In genomic region chr10:92420554-92421275, GRCh38 we compare ENCODE assay signal across 10 cellular contexts.
DNase-seq lines count a peak whose midpoint lies in the region; ATAC-seq and TF ChIP-seq lines count a peak whose summit lies in the region.
"Had no signal": no experiment of that assay in that cellular context is flagged by ENCODE, and none has a peak within 500 bp of the region (broad histone marks: within the 10 kb centered on the region; RNA-seq: fewer than 3 reads in every experiment).

No MANE protein-coding gene starts in this region.

- H3K9me3 Mint-ChIP-seq in T-helper 1 cell treated with Interleukin-12 subunit alpha and Interleukin-12 subunit beta and Interleukin-4 antibody, amounts not matched to agents 30 μg/mL and 1 μg/mL, for 36 hours, result peaks cover 10% of the 10 kb centered on the region
- H3K9me3 Mint-ChIP-seq in activated CD4-positive, alpha-beta memory T cell treated with anti-CD3 and anti-CD28 coated beads, Interleukin-2, amount 10 ng/mL, durations not matched to agents 7 days and 5 days, result peaks cover 2% of the 10 kb centered on the region

- H3K4me2 ChIP-seq in mesenchymal stem cell (ENCODE audit: low read length, poor library complexity, severe bottlenecking), result no peak overlapping the region

- CTCF ChIA-PET in activated CD4-positive, alpha-beta memory T cell treated with anti-CD3 and anti-CD28 coated beads, Interleukin-2, amount 10 ng/mL, durations not matched to agents 7 days and 5 days (lab: Charles Lee), result interaction anchor here (0.6 to 1.2 kb wide), 4 partner anchors 9 to 239 kb away, joined by 3 to 4 read pairs (median 3); no protein-coding TSS in a partner anchor

- H3K79me1 ChIP-seq in mesenchymal stem cell (replicated peaks; ENCODE audit: low read length, poor library complexity, severe bottlenecking), result no peaks in the 10 kb centered on the region

- H4K91ac ChIP-seq in mesenchymal stem cell (ENCODE audit: low read length), result no peak overlapping the region

- H2AFZ ChIP-seq in mesenchymal stem cell (ENCODE audit: low read depth, low read length), result peak overlapping the region; percentile 72

- peaks cover 0 to 12% (median 3%) of the 10 kb centered on the region in 4 donors for H3K9me3 ChIP-seq in esophagus muscularis mucosa
- peaks cover 12% of the 10 kb centered on the region for H3K9me3 ChIP-seq in mesenchymal stem cell (ENCODE audit: control insufficient read depth, low read length)
- H3K9me3 ChIP-seq in thoracic aorta, result no peaks in the 10 kb centered on the region

- TF ChIP-seq POLR2A in esophagus muscularis mucosa (IDR thresholded peaks at IDR 0.05; ENCODE audit: low read depth), result no peak

- H3K36me3 Mint-ChIP-seq in T-helper 1 cell treated with Interleukin-12 subunit alpha and Interleukin-12 subunit beta and Interleukin-4 antibody, amounts not matched to agents 30 μg/mL and 1 μg/mL, for 36 hours (ENCODE audit: low read depth), result peaks cover 2% of the 10 kb centered on the region
- peaks cover 6% of the 10 kb centered on the region for H3K36me3 Mint-ChIP-seq in activated CD4-positive, alpha-beta memory T cell treated with anti-CD3 and anti-CD28 coated beads, Interleukin-2, amount 10 ng/mL, durations not matched to agents 7 days and 5 days (ENCODE audit: low read depth)

- no peak overlapping the region for H2BK12ac ChIP-seq in mesenchymal stem cell (ENCODE audit: low read length in 2 of 2)

- H3K4me1 ChIP-seq in esophagus muscularis mucosa (peaks cover 0 to 15% (median 8%) of the 10 kb centered on the region in 4 donors), mesenchymal stem cell (ENCODE audit: control insufficient read depth, insufficient read depth, low read depth, low read length) (no peaks in the 10 kb centered on the region), thoracic aorta (ENCODE audit: control insufficient read depth in 1 of 2, low read depth in 2 of 2) (peaks cover 0 to 11% of the 10 kb centered on the region in 2 donors)

- H3K27ac ChIP-seq in esophagus muscularis mucosa (replicated peaks in 1 of 4) (no peak overlapping the region), mesenchymal stem cell (ENCODE audit: low read length, poor library complexity, severe bottlenecking) (no peak overlapping the region), thoracic aorta (no peak overlapping the region)
- H3K27ac ChIP-seq: 22Rv1 had no signal

- no peak overlapping the region for H2BK15ac ChIP-seq in mesenchymal stem cell (ENCODE audit: low read depth, poor library complexity, severe bottlenecking)

- TF ChIP-seq EP300 in esophagus muscularis mucosa (IDR thresholded peaks at IDR 0.05), result no peak

- peak overlapping the region; percentile 33 for H3K4me3 Mint-ChIP-seq in T-helper 1 cell treated with Interleukin-12 subunit alpha and Interleukin-12 subunit beta and Interleukin-4 antibody, amounts not matched to agents 30 μg/mL and 1 μg/mL, for 36 hours
- H3K4me3 Mint-ChIP-seq in activated CD4-positive, alpha-beta memory T cell treated with anti-CD3 and anti-CD28 coated beads, Interleukin-2, amount 10 ng/mL, durations not matched to agents 7 days and 5 days, result no peak overlapping the region

- peak overlapping the region; percentile 71 for H3K9ac ChIP-seq in mesenchymal stem cell (ENCODE audit: low read length)

- no peak overlapping the region for H4K8ac ChIP-seq in mesenchymal stem cell (ENCODE audit: low read length)

- no peak overlapping the region for H3K14ac ChIP-seq in mesenchymal stem cell (ENCODE audit: low read length in 2 of 2)

- no peak overlapping the region for H2AK5ac ChIP-seq in mesenchymal stem cell (ENCODE audit: low read length, severe bottlenecking)

- peak overlapping the region; percentile 40 to 55 (median 44) for H3K4me3 ChIP-seq in esophagus muscularis mucosa
- H3K4me3 ChIP-seq in mesenchymal stem cell (ENCODE audit: insufficient read depth in 1 of 2, low read depth in 1 of 2, low read length in 2 of 2), result peak overlapping the region in 1 of 2 experiments; percentile 66
- H3K4me3 ChIP-seq in thoracic aorta, result peak overlapping the region; percentile 67

- intact Hi-C loops in esophagus muscularis mucosa (cut with DNase I), result no loop called here

- no peak overlapping the region for H3K18ac ChIP-seq in mesenchymal stem cell (ENCODE audit: low read depth in 1 of 2, low read length in 2 of 2)

- no peak for TF ChIP-seq CTCF in esophagus muscularis mucosa (IDR thresholded peaks at IDR 0.05)
- no peak for TF ChIP-seq CTCF in thoracic aorta (IDR thresholded peaks at IDR 0.05)

- H2BK120ac ChIP-seq in mesenchymal stem cell (ENCODE audit: low read depth, low read length), result no peak overlapping the region

- peaks cover 0 to 34% (median 2%) of the 10 kb centered on the region in 4 donors for H3K27me3 ChIP-seq in esophagus muscularis mucosa
- H3K27me3 ChIP-seq in mesenchymal stem cell (ENCODE audit: control insufficient read depth in 1 of 2, insufficient read depth in 1 of 2, low read length in 2 of 2), result peaks cover 0 to 33% of the 10 kb centered on the region in 2 experiments
- H3K27me3 ChIP-seq in thoracic aorta (replicated peaks; ENCODE audit: insufficient read depth), result peaks cover 7% of the 10 kb centered on the region

- H3K4me1 Mint-ChIP-seq in T-helper 1 cell treated with Interleukin-12 subunit alpha and Interleukin-12 subunit beta and Interleukin-4 antibody, amounts not matched to agents 30 μg/mL and 1 μg/mL, for 36 hours (ENCODE audit: low read depth), result peaks cover 5% of the 10 kb centered on the region
- H3K4me1 Mint-ChIP-seq in activated CD4-positive, alpha-beta memory T cell treated with anti-CD3 and anti-CD28 coated beads, Interleukin-2, amount 10 ng/mL, durations not matched to agents 7 days and 5 days, result peaks cover 10% of the 10 kb centered on the region

- POLR2A ChIA-PET in activated CD4-positive, alpha-beta memory T cell treated with anti-CD3 and anti-CD28 coated beads, Interleukin-2, amount 10 ng/mL, durations not matched to agents 7 days and 5 days (lab: Charles Lee), result no interaction called here

- no peak overlapping the region for H2BK5ac ChIP-seq in mesenchymal stem cell (ENCODE audit: low read depth, low read length, poor library complexity, severe bottlenecking)

- no peak for ATAC-seq in thoracic aorta (ENCODE audit: insufficient number of reproducible peaks, low FRiP score, low read depth)

- H3K27ac Mint-ChIP-seq in T-helper 1 cell treated with Interleukin-12 subunit alpha and Interleukin-12 subunit beta and Interleukin-4 antibody, amounts not matched to agents 30 μg/mL and 1 μg/mL, for 36 hours, result no peak overlapping the region
- H3K27ac Mint-ChIP-seq in activated CD4-positive, alpha-beta memory T cell treated with anti-CD3 and anti-CD28 coated beads, Interleukin-2, amount 10 ng/mL, durations not matched to agents 7 days and 5 days, result no peak overlapping the region

- peaks cover 30% of the 10 kb centered on the region for H3K27me3 Mint-ChIP-seq in T-helper 1 cell treated with Interleukin-12 subunit alpha and Interleukin-12 subunit beta and Interleukin-4 antibody, amounts not matched to agents 30 μg/mL and 1 μg/mL, for 36 hours (ENCODE audit: low read depth)
- peaks cover 34% of the 10 kb centered on the region for H3K27me3 Mint-ChIP-seq in activated CD4-positive, alpha-beta memory T cell treated with anti-CD3 and anti-CD28 coated beads, Interleukin-2, amount 10 ng/mL, durations not matched to agents 7 days and 5 days

- no peak overlapping the region for H3K23ac ChIP-seq in mesenchymal stem cell (ENCODE audit: low read length in 2 of 2)

- 27% methylated on average over 28 of the region's 46 CpGs for WGBS in esophagus muscularis mucosa
- WGBS in mesenchymal stem cell, result 39% methylated on average over 46 of the region's 46 CpGs

- H3K36me3 ChIP-seq in esophagus muscularis mucosa (no peaks in the 10 kb centered on the region), mesenchymal stem cell (ENCODE audit: control insufficient read depth in 1 of 2, insufficient read depth in 2 of 2, low read depth in 1 of 2, low read length in 2 of 2) (no peaks in the 10 kb centered on the region), thoracic aorta (no peaks in the 10 kb centered on the region)

- no peak overlapping the region for H3K4ac ChIP-seq in mesenchymal stem cell (ENCODE audit: low read depth in 1 of 2, low read length in 2 of 2)

- DNase-seq in T-helper 1 cell (no peak), esophagus muscularis mucosa (ENCODE audit: extremely low spot score) (no peak), mesenchymal stem cell (no peak), thoracic aorta (ENCODE audit: low spot score) (no peak), ureter (ENCODE audit: low spot score) (no peak), HPDE6-E6E7 (ENCODE audit: extremely low spot score) (no peak)
- DNase-seq in activated CD4-positive, alpha-beta memory T cell treated with anti-CD3 and anti-CD28 coated beads, Interleukin-2, amount 10 ng/mL, durations not matched to agents 7 days and 5 days, result no peak
- DNase-seq: effector CD4-positive, alpha-beta T cell had no signal
